ENCODE assay signal across 9 cellular contexts in the genomic region with DNA sequence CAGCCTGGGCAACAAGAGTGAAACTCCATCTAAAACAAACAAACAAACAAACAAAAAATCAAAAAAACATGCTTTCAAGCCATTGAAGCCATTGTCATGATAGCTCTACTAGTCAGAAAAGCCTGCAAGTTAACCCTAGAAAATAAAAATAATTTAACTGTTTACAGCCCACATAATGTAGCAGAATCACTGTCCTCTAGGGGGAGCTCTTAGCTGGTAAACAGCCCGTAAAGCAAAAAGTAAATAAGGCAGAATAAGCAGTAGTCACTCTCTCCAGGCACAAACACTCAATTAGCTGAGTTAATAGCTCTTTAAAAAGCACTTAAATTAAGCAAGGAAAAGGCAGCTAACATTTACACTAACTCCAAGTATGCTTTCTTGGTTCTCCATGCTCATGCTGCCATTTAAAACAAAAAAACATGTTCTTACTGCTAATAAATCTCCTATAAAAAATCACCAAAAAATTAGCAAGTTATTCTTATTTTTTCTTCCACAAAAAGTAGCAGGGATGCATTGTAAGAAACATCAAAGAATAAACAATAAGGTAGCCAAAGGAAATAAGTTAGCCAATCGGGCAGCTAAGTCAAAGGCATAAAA. TPM values are rescaled to one million over a fixed set of nuclear protein-coding genes. Genes with fewer than 3 reads are reported as not detected.
DNase-seq lines count a peak whose midpoint lies in the region; ATAC-seq and TF ChIP-seq lines count a peak whose summit lies in the region.
"Had no signal": no experiment of that assay in that cellular context is flagged by ENCODE, and none has a peak within 500 bp of the region (broad histone marks: within the 10 kb centered on the region; RNA-seq: fewer than 3 reads in every experiment).

No MANE protein-coding gene starts in this region.

- no peak overlapping the region for H3K4me3 Mint-ChIP-seq in activated CD4-positive, alpha-beta T cell treated with anti-CD3 and anti-CD28 coated beads, Interleukin-2, amount 10 ng/mL, durations not matched to agents 24 days and 14 days
- H3K4me3 Mint-ChIP-seq in nephron = no peak overlapping the region
- H3K4me3 Mint-ChIP-seq in T-helper 17 cell = no peak overlapping the region
- H3K4me3 Mint-ChIP-seq: activated naive CD8-positive, alpha-beta T cell had no signal

- peaks cover 3% of the 10 kb centered on the region for H3K27me3 Mint-ChIP-seq in activated CD4-positive, alpha-beta T cell treated with anti-CD3 and anti-CD28 coated beads, Interleukin-2, amount 10 ng/mL, durations not matched to agents 24 days and 14 days
- H3K27me3 Mint-ChIP-seq in nephron (ENCODE audit: low read depth) (no peaks in the 10 kb centered on the region), T-helper 17 cell (peaks cover 23% of the 10 kb centered on the region)

- H3K36me3 Mint-ChIP-seq in activated CD4-positive, alpha-beta T cell treated with anti-CD3 and anti-CD28 coated beads, Interleukin-2, amount 10 ng/mL, durations not matched to agents 24 days and 14 days (ENCODE audit: low read depth) = no peaks in the 10 kb centered on the region
- H3K36me3 Mint-ChIP-seq in nephron (ENCODE audit: low read depth) (no peaks in the 10 kb centered on the region), T-helper 17 cell (ENCODE audit: low read depth) (no peaks in the 10 kb centered on the region)
- H3K36me3 Mint-ChIP-seq: activated naive CD8-positive, alpha-beta T cell had no signal

- H3K9me3 Mint-ChIP-seq in activated CD4-positive, alpha-beta T cell treated with anti-CD3 and anti-CD28 coated beads, Interleukin-2, amount 10 ng/mL, durations not matched to agents 24 days and 14 days = no peaks in the 10 kb centered on the region
- peaks cover 16% of the 10 kb centered on the region for H3K9me3 Mint-ChIP-seq in nephron

- H3K9me3 ChIP-seq in T-helper 17 cell (ENCODE audit: control insufficient read depth, low read length, poor library complexity, severe bottlenecking) = no peaks in the 10 kb centered on the region

- no peak overlapping the region for H3K27ac Mint-ChIP-seq in activated CD4-positive, alpha-beta T cell treated with anti-CD3 and anti-CD28 coated beads, Interleukin-2, amount 10 ng/mL, durations not matched to agents 24 days and 14 days
- H3K27ac Mint-ChIP-seq in nephron = no peak overlapping the region
- H3K27ac Mint-ChIP-seq in T-helper 17 cell = no peak overlapping the region
- H3K27ac Mint-ChIP-seq: activated naive CD8-positive, alpha-beta T cell had no signal

- peak; percentile 75 for DNase-seq in activated CD4-positive, alpha-beta T cell treated with anti-CD3 and anti-CD28 coated beads, Interleukin-2, amount 10 ng/mL, durations not matched to agents 24 days and 14 days
- DNase-seq in activated CD4-positive, alpha-beta T cell treated with anti-CD3 and anti-CD28 coated beads for 48 hours = no peak
- DNase-seq in NCI-H2029 (lab: John Stamatoyannopoulos, UW) (peak; percentile 55), amniotic epithelial cell (ENCODE audit: low read depth) (peak; percentile 15), substantia nigra (lab: John Stamatoyannopoulos, UW) (no peak), T-helper 17 cell (no peak)

- H3K27ac ChIP-seq in substantia nigra (ENCODE audit: low read depth, low read length, poor library complexity, severe bottlenecking) = no peak overlapping the region

- TF ChIP-seq CTCF in nephron (IDR thresholded peaks at IDR 0.05; ENCODE audit: unreplicated experiment in 3 of 3) = peak in 2 of 3 experiments; percentile 11 to 19

- intact Hi-C loops in activated CD4-positive, alpha-beta T cell treated with anti-CD3 and anti-CD28 coated beads, Interleukin-2, amount 10 ng/mL, durations not matched to agents 24 days and 14 days (cut with micrococcal nuclease) = no loop called here

- no peak for ATAC-seq in HG02678 (IDR thresholded peaks at IDR 0.05; ENCODE audit: unreplicated experiment)
- no peak for ATAC-seq in T-helper 17 cell

- no peaks in the 10 kb centered on the region for H3K4me1 Mint-ChIP-seq in activated CD4-positive, alpha-beta T cell treated with anti-CD3 and anti-CD28 coated beads, Interleukin-2, amount 10 ng/mL, durations not matched to agents 24 days and 14 days
- H3K4me1 Mint-ChIP-seq in nephron (no peaks in the 10 kb centered on the region), T-helper 17 cell (no peaks in the 10 kb centered on the region)

RNA-seq across cellular contexts. Expression of a gene that starts 11.3 kb away (rescaled TPM):
- total RNA-seq in activated CD4-positive, alpha-beta T cell treated with anti-CD3 and anti-CD28 coated beads, Interleukin-2, amount 10 ng/mL, durations not matched to agents 24 days and 14 days = not detected in 2 replicates
- total RNA-seq in T-helper 17 cell = 1 to 10 TPM in 1 of 2 donors, under 1 TPM in 1; 0.47 to 1.9 TPM

RNA-seq across cellular contexts. Expression of a gene that starts 43.8 kb away (rescaled TPM):
- total RNA-seq in activated CD4-positive, alpha-beta T cell treated with anti-CD3 and anti-CD28 coated beads, Interleukin-2, amount 10 ng/mL, durations not matched to agents 24 days and 14 days = 0.33 TPM in 1 of 2 replicates, not detected in the other
- 1 to 10 TPM in 1 of 2 donors, under 1 TPM in 1; 0.42 to 4.3 TPM for total RNA-seq in T-helper 17 cell

RNA-seq across cellular contexts. Expression of a gene that starts 50.1 kb away (rescaled TPM):
- total RNA-seq in activated CD4-positive, alpha-beta T cell treated with anti-CD3 and anti-CD28 coated beads, Interleukin-2, amount 10 ng/mL, durations not matched to agents 24 days and 14 days = not detected in 2 replicates
- total RNA-seq in T-helper 17 cell = not detected

Comparison
In these comparisons a context has a peak if more than half of its experiments do, and no peak if none do; other contexts are left out.
1. DNase-seq: peak in activated CD4-positive, alpha-beta T cell treated with anti-CD3 and anti-CD28 coated beads, Interleukin-2, amount 10 ng/mL, durations not matched to agents 24 days and 14 days (single experiment), NCI-H2029 (single experiment) and amniotic epithelial cell (single experiment); none in activated CD4-positive, alpha-beta T cell treated with anti-CD3 and anti-CD28 coated beads for 48 hours (single experiment), substantia nigra (0 of 49) and T-helper 17 cell (0 of 3).